ENCODE assay signal across 9 cellular contexts in the genomic region with DNA sequence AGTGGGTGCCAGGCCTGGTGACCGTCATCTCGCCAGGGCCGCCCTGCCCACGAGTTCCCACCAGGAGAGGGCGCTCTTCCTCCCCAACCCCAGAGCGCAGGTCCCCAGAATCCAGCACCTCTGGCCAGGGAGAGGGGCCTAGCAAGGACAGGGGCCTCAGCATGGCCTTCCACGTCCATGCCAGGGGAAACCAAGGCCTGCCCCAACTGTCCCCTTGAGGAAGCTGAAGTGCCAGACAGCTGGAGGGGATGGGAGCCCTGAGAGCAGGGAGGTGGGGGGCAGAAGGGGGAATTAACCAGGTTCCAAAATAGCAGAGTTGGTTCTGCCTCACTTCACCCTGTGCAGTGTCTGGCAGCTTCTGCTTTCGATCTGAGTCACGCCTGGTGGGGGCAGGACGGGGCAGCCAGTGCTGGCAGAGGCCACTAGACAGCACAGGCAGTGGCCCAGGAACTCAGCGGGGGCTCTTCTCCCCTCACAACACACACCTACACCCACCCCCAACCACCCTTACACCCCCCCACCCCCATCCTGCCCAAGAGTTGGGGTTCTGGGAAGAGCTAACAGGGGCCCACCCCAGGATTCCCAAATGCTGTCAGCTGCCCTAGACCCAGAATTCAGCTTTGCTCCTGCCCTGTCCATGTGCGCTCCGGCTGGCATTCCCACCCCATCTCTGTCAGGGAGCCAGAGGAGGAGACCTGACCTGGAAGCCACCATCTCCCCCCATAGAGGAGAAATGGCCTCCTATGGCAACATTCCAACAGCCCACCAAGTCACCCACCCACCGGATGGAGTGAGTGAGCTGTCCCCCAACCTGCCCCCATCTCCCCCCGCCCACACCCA. TPM values are rescaled to one million over a fixed set of nuclear protein-coding genes. Genes with fewer than 3 reads are reported as not detected.
DNase-seq lines count a peak whose midpoint lies in the region; ATAC-seq, FAIRE-seq and TF ChIP-seq lines count a peak whose summit lies in the region.
"Had no signal": no experiment of that assay in that cellular context is flagged by ENCODE, and none has a peak within 500 bp of the region (broad histone marks: within the 10 kb centered on the region; RNA-seq: fewer than 3 reads in every experiment).

No MANE protein-coding gene starts in this region.

- RAD21 ChIA-PET in GM12878 (lab: Charles Lee; ENCODE audit: unreplicated experiment), result interaction anchor here (0.7 to 6.3 kb wide), 11 partner anchors 10 to 722 kb away, joined by 3 to 185 read pairs (median 7); a partner anchor contains a TSS

- in situ Hi-C loops in GM12878 (cut with MboI), result no loop called here

- peak; percentile 76 for FAIRE-seq in GM12878 (lab: Jason Lieb, UNC)

- intact Hi-C loops in GM12878 (cut with micrococcal nuclease; ENCODE audit: unreplicated experiment), result loop anchor here (1.0 to 10.0 kb wide), 5 partner anchors 8 to 339 kb away; a partner anchor contains a TSS

- H3K4me1 ChIP-seq in GM12878 (ENCODE audit: control insufficient read depth, insufficient read depth, low read length), result peaks cover 55% of the 10 kb centered on the region

- no peaks in the 10 kb centered on the region for H3K9me3 ChIP-seq in T-helper 17 cell (ENCODE audit: control insufficient read depth, low read length, poor library complexity, severe bottlenecking)
- no peaks in the 10 kb centered on the region for H3K9me3 ChIP-seq in GM12878 (replicated peaks; ENCODE audit: control insufficient read depth, insufficient read depth, low read length)

- TF ChIP-seq EP300 in GM12878 (IDR thresholded peaks at IDR 0.05; ENCODE audit: borderline replicate concordance in 1 of 2, control insufficient read depth in 1 of 2, low read depth in 2 of 2, low read length in 2 of 2), result peak; percentile 93 to 97

- peaks cover 43% of the 10 kb centered on the region for H3K4me1 Mint-ChIP-seq in T-helper 17 cell

- peak; percentile 82 to 96 (median 91) for TF ChIP-seq CTCF in GM12878 (IDR thresholded peaks at IDR 0.05 in 2 of 3, conservative IDR thresholded peaks at IDR 0.05 in 1 of 3; ENCODE audit: control insufficient read depth in 2 of 3, extremely low read depth in 1 of 3, insufficient read depth in 1 of 3, low read depth in 3 of 3, low read length in 3 of 3)

- peak overlapping the region; percentile 65 for H3K27ac Mint-ChIP-seq in T-helper 17 cell

- H3K4me2 ChIP-seq in GM12878 (ENCODE audit: control insufficient read depth, insufficient read depth), result peak overlapping the region; percentile 99

- no peaks in the 10 kb centered on the region; the same call in 1 of the 2 replicates for H4K20me1 ChIP-seq in GM12878 (ENCODE audit: control insufficient read depth, insufficient read depth)

- POLR2A ChIA-PET in GM12878 (lab: Charles Lee), result interaction anchor here (1.1 to 6.1 kb wide), 4 partner anchors 8 to 167 kb away, joined by 3 to 210 read pairs (median 96); a partner anchor contains a TSS

- H3K4me3 ChIP-seq in GM12878, result peak overlapping the region; percentile 85

- H3K27me3 ChIP-seq in GM12878 (replicated peaks in 1 of 2; ENCODE audit: control insufficient read depth in 2 of 2, insufficient read depth in 2 of 2, low read length in 1 of 2), result no peaks in the 10 kb centered on the region

- peak overlapping the region; percentile 99 for H3K9ac ChIP-seq in GM12878 (ENCODE audit: control insufficient read depth, insufficient read depth, low read length)

- DNase-seq in GF-D8 (lab: John Stamatoyannopoulos, UW) (peak; percentile 38), HT-29 (ENCODE audit: low spot score) (peak; percentile 62), T-helper 17 cell (peak in 1 of 3 donors; percentile 26), GM12878 (ENCODE audit: low read depth, low spot score) (peak; percentile 87), iPS-NIHi7 (ENCODE audit: extremely low spot score) (peak; percentile 98), cerebellar nuclear complex (lab: John Stamatoyannopoulos, UW) (no peak)
- DNase-seq in stimulated activated CD4-positive, alpha-beta T cell treated with anti-CD3 and anti-CD28 coated beads, Interleukin-15, amount 100 ng/mL, for 24 hours, result peak; percentile 84

- peak; percentile 48 for TF ChIP-seq RAD21 in GM12878 (IDR thresholded peaks at IDR 0.05; ENCODE audit: insufficient read depth, low read depth, low read length)

- no TSS peak for BruUV-seq in GM12878 (replicated peaks; lab: Mats Ljungman, UMichigan)

- H3K27me3 Mint-ChIP-seq in T-helper 17 cell, result no peaks in the 10 kb centered on the region

- SMC1A ChIA-PET in GM12878 (lab: Charles Lee; ENCODE audit: uncharacterized antibody, unreplicated experiment), result interaction anchor here (0.7 to 7.2 kb wide), 12 partner anchors 11 to 986 kb away, joined by 3 to 168 read pairs (median 3); no protein-coding TSS in a partner anchor

- H3K79me2 ChIP-seq in GM12878 (ENCODE audit: control insufficient read depth, insufficient read depth, low read length), result peaks cover 87% of the 10 kb centered on the region

- H2AFZ ChIP-seq in GM12878 (ENCODE audit: control insufficient read depth, low read depth, low read length), result no peak overlapping the region; the same call in none of the 2 replicates

- peaks cover 8 to 23% of the 10 kb centered on the region in 2 experiments for H3K36me3 ChIP-seq in GM12878 (ENCODE audit: control insufficient read depth in 2 of 2, insufficient read depth in 2 of 2, low read length in 1 of 2)

- H3K4me3 Mint-ChIP-seq in T-helper 17 cell, result peak overlapping the region; percentile 53

- H3K36me3 Mint-ChIP-seq in T-helper 17 cell (ENCODE audit: low read depth), result peaks cover 2% of the 10 kb centered on the region

- H3K27ac ChIP-seq in GM12878 (ENCODE audit: control insufficient read depth, insufficient read depth), result peak overlapping the region; percentile 99

- ATAC-seq in GM21423 (IDR thresholded peaks at IDR 0.05; ENCODE audit: unreplicated experiment) (peak; percentile 70), T-helper 17 cell (peak; percentile 78), GM12878 (peak; percentile 90)

- peak; percentile 51; the same call in 1 of the 2 replicates for TF ChIP-seq POLR2A in GM12878 (IDR thresholded peaks at IDR 0.05; ENCODE audit: low read depth, low read length)

- under 1% methylated on average over 14 of the region's 15 CpGs for WGBS in GM12878 (ENCODE audit: insufficient coverage, insufficient replicate concordance, low lambda C conversion rate, missing lambda C conversion rate)

- CTCF ChIA-PET in GM12878 (lab: Yijun Ruan, JAX), result interaction anchor here (0.8 to 4.6 kb wide), 21 partner anchors 7 to 418 kb away, joined by 3 to 87 read pairs (median 6); no protein-coding TSS in a partner anchor

TF ChIP-seq in GM12878, 131 proteins besides CTCF, POLR2A, EP300 and RAD21 (continues in another document):
- TF ChIP-seq HDAC2 (IDR thresholded peaks at IDR 0.05), result no peak
- TF ChIP-seq ZNF384 (IDR thresholded peaks at IDR 0.05; ENCODE audit: borderline replicate concordance, low read depth, low read length), result no peak
- TF ChIP-seq, protein P1, sequence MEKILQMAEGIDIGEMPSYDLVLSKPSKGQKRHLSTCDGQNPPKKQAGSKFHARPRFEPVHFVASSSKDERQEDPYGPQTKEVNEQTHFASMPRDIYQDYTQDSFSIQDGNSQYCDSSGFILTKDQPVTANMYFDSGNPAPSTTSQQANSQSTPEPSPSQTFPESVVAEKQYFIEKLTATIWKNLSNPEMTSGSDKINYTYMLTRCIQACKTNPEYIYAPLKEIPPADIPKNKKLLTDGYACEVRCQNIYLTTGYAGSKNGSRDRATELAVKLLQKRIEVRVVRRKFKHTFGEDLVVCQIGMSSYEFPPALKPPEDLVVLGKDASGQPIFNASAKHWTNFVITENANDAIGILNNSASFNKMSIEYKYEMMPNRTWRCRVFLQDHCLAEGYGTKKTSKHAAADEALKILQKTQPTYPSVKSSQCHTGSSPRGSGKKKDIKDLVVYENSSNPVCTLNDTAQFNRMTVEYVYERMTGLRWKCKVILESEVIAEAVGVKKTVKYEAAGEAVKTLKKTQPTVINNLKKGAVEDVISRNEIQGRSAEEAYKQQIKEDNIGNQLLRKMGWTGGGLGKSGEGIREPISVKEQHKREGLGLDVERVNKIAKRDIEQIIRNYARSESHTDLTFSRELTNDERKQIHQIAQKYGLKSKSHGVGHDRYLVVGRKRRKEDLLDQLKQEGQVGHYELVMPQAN (conservative IDR thresholded peaks at IDR 0.05), result peak; percentile 94

RNA-seq across cellular contexts. Expression of a gene that starts 29.2 kb away (rescaled TPM):
- 24.0 and 24.1 TPM in 2 replicates for total RNA-seq in HT-29 (2014; rRNA removed; shearing (Covaris generic))
- total RNA-seq in T-helper 17 cell (10 to 100 TPM; 17.6 to 18.9 TPM), GM12878 (2014; rRNA removed) (95.7 and 97.9 TPM in 2 replicates), GM12878 (2014; rRNA removed; fragmentation: Illumina TruSeq; extraction: Trizol) (30.7 and 31.4 TPM in 2 replicates), GM12878 (2021) (97.7 and 108 TPM in 2 replicates)
- 91.8 and 108 TPM in 2 replicates for total RNA-seq in GM12878 (2013; cell fraction: nucleolus; rRNA removed)
- polyA plus RNA-seq in GM12878 (2011; ENCODE audit: low read depth), result 42.6 TPM
- polyA plus RNA-seq in GM12878 (2011; rRNA removed) (22.8 and 62.1 TPM in 2 replicates), GM12878 (2014; fragmentation: Illumina TruSeq; extraction: Trizol) (6.6 and 22.4 TPM in 2 replicates), GM12878 (2014; fragmentation: Nextera tagmentation; extraction: Ambion mirVana) (1 to 10 TPM in 1 of 2 experiments, under 1 TPM in 1; 0.84 to 2.6 TPM), GM12878 (2014; rRNA removed) (107 and 133 TPM in 2 replicates), GM12878 (2016; fragmentation: Nextera tagmentation; extraction: Ambion mirVana) (10 to 100 TPM; 59.4 to 64.3 TPM)
- polyA plus RNA-seq in GM12878 (2011; cell fraction: cytosol; rRNA removed), result 56.5 and 88.1 TPM in 2 replicates
- polyA plus RNA-seq in GM12878 (2011; cell fraction: nucleus; rRNA removed), result 83.6 and 85.7 TPM in 2 replicates
- polyA plus RNA-seq in GM12878 (2012), result 59.0 and 84.4 TPM in 2 replicates
- 46.4 and 70.0 TPM in 2 replicates for polyA minus RNA-seq in GM12878 (2011; rRNA and poly(A)+ RNA removed)
- 35.4 and 37.4 TPM in 2 replicates for polyA minus RNA-seq in GM12878 (2011; cell fraction: cytosol; rRNA and poly(A)+ RNA removed)
- polyA minus RNA-seq in GM12878 (2011; cell fraction: nucleus; rRNA and poly(A)+ RNA removed), result 29.1 and 40.5 TPM in 2 replicates

RNA-seq across cellular contexts. Expression of a gene that starts 41.0 kb away (rescaled TPM):
- total RNA-seq in HT-29 (2014; rRNA removed; shearing (Covaris generic)), result 0.20 and 0.26 TPM in 2 replicates
- total RNA-seq in T-helper 17 cell, result not detected
- not detected in 2 replicates for total RNA-seq in GM12878 (2013; cell fraction: nucleolus; rRNA removed)
- not detected in 2 replicates for total RNA-seq in GM12878 (2014; rRNA removed)
- total RNA-seq in GM12878 (2014; rRNA removed; fragmentation: Illumina TruSeq; extraction: Trizol), result not detected in 2 replicates
- total RNA-seq in GM12878 (2021), result 0.26 and 1.2 TPM in 2 replicates
- polyA plus RNA-seq in GM12878 (2011; ENCODE audit: low read depth), result not detected
- polyA plus RNA-seq in GM12878 (2011; rRNA removed), result not detected in 2 replicates
- not detected in 2 replicates for polyA plus RNA-seq in GM12878 (2011; cell fraction: cytosol; rRNA removed)
- not detected in 2 replicates for polyA plus RNA-seq in GM12878 (2011; cell fraction: nucleus; rRNA removed)
- polyA plus RNA-seq in GM12878 (2012), result not detected in 2 replicates
- not detected in 2 replicates for polyA plus RNA-seq in GM12878 (2014; fragmentation: Illumina TruSeq; extraction: Trizol)
- not detected for polyA plus RNA-seq in GM12878 (2014; fragmentation: Nextera tagmentation; extraction: Ambion mirVana)
- polyA plus RNA-seq in GM12878 (2014; rRNA removed), result not detected in 2 replicates
- polyA plus RNA-seq in GM12878 (2016; fragmentation: Nextera tagmentation; extraction: Ambion mirVana), result not detected
- not detected in 2 replicates for polyA minus RNA-seq in GM12878 (2011; rRNA and poly(A)+ RNA removed)
- not detected in 2 replicates for polyA minus RNA-seq in GM12878 (2011; cell fraction: cytosol; rRNA and poly(A)+ RNA removed)
- not detected in 2 replicates for polyA minus RNA-seq in GM12878 (2011; cell fraction: nucleus; rRNA and poly(A)+ RNA removed)
- polyA plus RNA-seq: neural cell had no signal

Comparison
In these comparisons a context has a peak if more than half of its experiments do, and no peak if none do; other contexts are left out.
1. DNase-seq: peak in GF-D8 (single experiment), HT-29 (single experiment), GM12878 (single experiment), iPS-NIHi7 (single experiment) and stimulated activated CD4-positive, alpha-beta T cell treated with anti-CD3 and anti-CD28 coated beads, Interleukin-15, amount 100 ng/mL, for 24 hours (single experiment); none in cerebellar nuclear complex (0 of 2).
2. Peak in every context shown above with its lines, with median percentiles within 50 percentile points of each other: ATAC-seq.